In genomic region chr19:6862673-6863078, GRCh38 we compare ENCODE assay signal across 8 cellular contexts. TPM values are rescaled to one million over a fixed set of nuclear protein-coding genes. Genes with fewer than 3 reads are reported as not detected.
DNase-seq lines count a peak whose midpoint lies in the region; ATAC-seq, FAIRE-seq and TF ChIP-seq lines count a peak whose summit lies in the region.

No MANE protein-coding gene starts in this region.

- peak; percentile 88 for TF ChIP-seq RAD21 in GM12878 (IDR thresholded peaks at IDR 0.05; ENCODE audit: insufficient read depth, low read depth, low read length)

- intact Hi-C loops in GM12878 (cut with micrococcal nuclease; ENCODE audit: unreplicated experiment), result loop anchor here (1.0 to 5.0 kb wide), 8 partner anchors 60 to 478 kb away; partner anchors contain the start of genes CD70 and VAV1

- H3K36me3 Mint-ChIP-seq in H9 (ENCODE audit: insufficient read depth in 1 of 3, low read depth in 3 of 3), result no peaks in the 10 kb centered on the region

- H4K5ac ChIP-seq in H9 (ENCODE audit: insufficient read length, low read depth, low read length), result no peak overlapping the region

- H3K4me1 ChIP-seq in H9 (ENCODE audit: insufficient read depth, low read length) (no peaks in the 10 kb centered on the region; the same call in 1 of the 2 replicates), GM12878 (ENCODE audit: control insufficient read depth, insufficient read depth, low read length) (peaks cover 11% of the 10 kb centered on the region), iPS DF 6.9 (ENCODE audit: control insufficient read depth, insufficient read depth, low read length) (no peaks in the 10 kb centered on the region)

- DNase-seq in EH (ENCODE audit: low read depth) (peak; percentile 74), H9 (peak; percentile 93), NCI-H2029 (lab: John Stamatoyannopoulos, UW) (peak; percentile 71), GM12878 (ENCODE audit: low read depth, low spot score) (peak; percentile 80), iPS DF 6.9 (ENCODE audit: low read depth, low spot score) (peak; percentile 81), smooth muscle cell of the brain vasculature (ENCODE audit: low read depth, low spot score) (peak; percentile 47)

- POLR2A ChIA-PET in GM12878 (lab: Charles Lee), result interaction anchor here (0.6 to 2.8 kb wide), 9 partner anchors 35 to 440 kb away, joined by 3 to 25 read pairs (median 4); partner anchors contain the start of genes GPR108 and VAV1

- H3K14ac ChIP-seq in H9 (ENCODE audit: insufficient read depth, low read length), result no peak overlapping the region

- H3K56ac ChIP-seq in H9 (ENCODE audit: insufficient read length, low read depth, low read length), result no peak overlapping the region

- ATAC-seq in GM12878, result peak; percentile 94
- ATAC-seq in HG02588 (IDR thresholded peaks at IDR 0.05; ENCODE audit: unreplicated experiment), result no peak

- H2BK15ac ChIP-seq in H9 (ENCODE audit: low read depth, low read length), result no peak overlapping the region

- no CpG with 5 or more reads among the region's 16 CpGs for WGBS in H9 (ENCODE audit: extremely low coverage, insufficient read length, low lambda C conversion rate)
- 1% methylated on average over 16 of the region's 16 CpGs for WGBS in GM12878 (ENCODE audit: insufficient coverage, insufficient replicate concordance, low lambda C conversion rate, missing lambda C conversion rate)
- no CpG with 5 or more reads among the region's 16 CpGs for WGBS in iPS DF 6.9 (ENCODE audit: insufficient coverage, insufficient read length)

- H3K4me2 ChIP-seq in H9 (ENCODE audit: insufficient read depth, insufficient read length, low read length) (peak overlapping the region; percentile 1), GM12878 (ENCODE audit: control insufficient read depth, insufficient read depth) (peak overlapping the region; percentile 71)

- no peak overlapping the region for H2AFZ ChIP-seq in H9 (ENCODE audit: low read length)
- H2AFZ ChIP-seq in GM12878 (ENCODE audit: control insufficient read depth, low read depth, low read length), result peak overlapping the region; percentile 61

- no peak overlapping the region for H2BK20ac ChIP-seq in H9 (ENCODE audit: low read depth, low read length, poor library complexity, severe bottlenecking)

- H4K8ac ChIP-seq in H9 (replicated peaks; ENCODE audit: insufficient read length, low read depth, low read length), result no peak overlapping the region

- H3K27me3 Mint-ChIP-seq in H9 (ENCODE audit: low read depth), result peaks cover 10% of the 10 kb centered on the region

- no peaks in the 10 kb centered on the region for H3K23me2 ChIP-seq in H9 (ENCODE audit: insufficient read length, low read depth, low read length, poor library complexity, severe bottlenecking)

- H2BK120ac ChIP-seq in H9 (ENCODE audit: low read depth, low read length, poor library complexity, severe bottlenecking), result no peak overlapping the region

- H2AK5ac ChIP-seq in H9 (ENCODE audit: insufficient read length, low read length), result no peak overlapping the region

- TF ChIP-seq CTCF in H9 (conservative IDR thresholded peaks at IDR 0.05), result peak; percentile 84
- peak; percentile 92 to 99 (median 99); a peak in 5 of 6 replicates for TF ChIP-seq CTCF in GM12878 (IDR thresholded peaks at IDR 0.05 in 2 of 3, conservative IDR thresholded peaks at IDR 0.05 in 1 of 3; ENCODE audit: control insufficient read depth in 2 of 3, extremely low read depth in 1 of 3, insufficient read depth in 1 of 3, low read depth in 3 of 3, low read length in 3 of 3)

- H3K9ac ChIP-seq in H9 (ENCODE audit: extremely low read depth, insufficient read length, low read length), result no peak overlapping the region
- peak overlapping the region; percentile 62 for H3K9ac ChIP-seq in GM12878 (ENCODE audit: control insufficient read depth, insufficient read depth, low read length)

- H3K18ac ChIP-seq in H9 (ENCODE audit: insufficient read length, low read depth, low read length), result no peak overlapping the region

- RAD21 ChIA-PET in GM12878 (lab: Charles Lee; ENCODE audit: unreplicated experiment), result interaction anchor here (0.6 to 4.9 kb wide), 36 partner anchors 59 to 736 kb away, joined by 3 to 76 read pairs (median 5); partner anchors contain the start of genes ALKBH7, DENND1C, GPR108 and SH2D3A

- H3K27ac Mint-ChIP-seq in H9, result no peak overlapping the region

- H3K79me2 ChIP-seq in H9 (ENCODE audit: insufficient read depth, low read length) (no peaks in the 10 kb centered on the region), GM12878 (ENCODE audit: control insufficient read depth, insufficient read depth, low read length) (no peaks in the 10 kb centered on the region)

- H3K9me3 ChIP-seq in H9 (ENCODE audit: control insufficient read depth, low read depth, low read length) (no peaks in the 10 kb centered on the region), GM12878 (replicated peaks; ENCODE audit: control insufficient read depth, insufficient read depth, low read length) (no peaks in the 10 kb centered on the region), iPS DF 6.9 (ENCODE audit: control insufficient read depth, insufficient read depth, low read length) (no peaks in the 10 kb centered on the region)

- peak overlapping the region; percentile 47 to 75 for H3K4me3 Mint-ChIP-seq in H9

- H3K4me1 Mint-ChIP-seq in H9, result peaks cover 0 to 5% of the 10 kb centered on the region in 2 experiments; a peak in 1 of 4 replicates

- no peak overlapping the region for H2BK12ac ChIP-seq in H9 (ENCODE audit: insufficient read length, low read depth, low read length)

- H3K27me3 ChIP-seq in H9 (ENCODE audit: insufficient read depth, low read length), result no peaks in the 10 kb centered on the region
- no peaks in the 10 kb centered on the region for H3K27me3 ChIP-seq in GM12878 (replicated peaks in 1 of 2; ENCODE audit: control insufficient read depth in 2 of 2, insufficient read depth in 2 of 2, low read length in 1 of 2)
- H3K27me3 ChIP-seq in iPS DF 6.9 (ENCODE audit: control insufficient read depth, insufficient read depth, low read length), result no peaks in the 10 kb centered on the region

- CTCF ChIA-PET in GM12878 (lab: Yijun Ruan, JAX), result interaction anchor here (0.6 to 7.3 kb wide), 29 partner anchors 19 to 816 kb away, joined by 3 to 104 read pairs (median 4); partner anchors contain the start of genes DENND1C, GPR108, SH2D3A and TNFSF14

- SMC1A ChIA-PET in GM12878 (lab: Charles Lee; ENCODE audit: uncharacterized antibody, unreplicated experiment), result interaction anchor here (0.6 to 4.3 kb wide), 23 partner anchors 11 to 736 kb away, joined by 3 to 55 read pairs (median 5); partner anchors contain the start of genes GPR108, TRIP10 and VAV1

- H4K91ac ChIP-seq in H9 (ENCODE audit: insufficient read length, low read depth, low read length), result no peak overlapping the region

- peak overlapping the region; percentile 67; the same call in 1 of the 2 replicates for H3K4me3 ChIP-seq in GM12878
- no peak overlapping the region for H3K4me3 ChIP-seq in iPS DF 6.9 (ENCODE audit: low read length)

- TF ChIP-seq EP300 in GM12878 (IDR thresholded peaks at IDR 0.05; ENCODE audit: borderline replicate concordance in 1 of 2, control insufficient read depth in 1 of 2, low read depth in 2 of 2, low read length in 2 of 2), result no peak

- peaks cover 0 to 27% of the 10 kb centered on the region in 2 experiments; a peak in 2 of 5 replicates for H3K9me3 Mint-ChIP-seq in H9

- H2BK5ac ChIP-seq in H9 (ENCODE audit: insufficient read length, low read length), result no peak overlapping the region

- FAIRE-seq in TTC549 (lab: Jason Lieb, UNC) (peak; percentile 68), GM12878 (lab: Jason Lieb, UNC) (peak; percentile 83)

- in situ Hi-C loops in GM12878 (cut with MboI), result loop anchor here (5.0 kb wide), 3 partner anchors 125 to 345 kb away; partner anchors contain the start of genes GPR108 and TRIP10

- H3K27ac ChIP-seq in H9 (ENCODE audit: insufficient read length, low read depth, low read length) (no peak overlapping the region), GM12878 (ENCODE audit: control insufficient read depth, insufficient read depth) (peak overlapping the region; percentile 56; the same call in 1 of the 2 replicates), iPS DF 6.9 (ENCODE audit: low read length) (no peak overlapping the region)

- BruUV-seq in GM12878 (replicated peaks; lab: Mats Ljungman, UMichigan), result no TSS peak

- H3K4ac ChIP-seq in H9 (ENCODE audit: low read depth, low read length), result no peak overlapping the region

- H3K36me3 ChIP-seq in GM12878 (ENCODE audit: control insufficient read depth in 2 of 2, insufficient read depth in 2 of 2, low read length in 1 of 2), result no peaks in the 10 kb centered on the region
- no peaks in the 10 kb centered on the region for H3K36me3 ChIP-seq in iPS DF 6.9 (ENCODE audit: control insufficient read depth, insufficient read depth, low read length)

- no peaks in the 10 kb centered on the region for H3K79me1 ChIP-seq in H9 (ENCODE audit: insufficient read depth, low read depth, low read length, poor library complexity, severe bottlenecking)

- H4K20me1 ChIP-seq in H9 (ENCODE audit: control insufficient read depth, insufficient read depth, insufficient read length) (no peaks in the 10 kb centered on the region), GM12878 (ENCODE audit: control insufficient read depth, insufficient read depth) (no peaks in the 10 kb centered on the region)

- no peak overlapping the region for H3T11ph ChIP-seq in H9 (ENCODE audit: low read length)

- peak; percentile 65 for TF ChIP-seq POLR2A in GM12878 (IDR thresholded peaks at IDR 0.05; ENCODE audit: low read depth, low read length)

- no peak overlapping the region for H3K23ac ChIP-seq in H9 (ENCODE audit: insufficient read length, low read depth, low read length)

RNA-seq across cellular contexts. Expression of gene ADGRE1, which starts 24.7 kb away (rescaled TPM):
- total RNA-seq in H9 (2021), result not detected in 2 replicates
- 4.2 and 4.5 TPM in 2 replicates for total RNA-seq in GM12878 (2013; cell fraction: nucleolus; rRNA removed)
- 10.2 and 11.3 TPM in 2 replicates for total RNA-seq in GM12878 (2014; rRNA removed)
- 8.4 and 9.4 TPM in 2 replicates for total RNA-seq in GM12878 (2014; rRNA removed; fragmentation: Illumina TruSeq; extraction: Trizol)
- total RNA-seq in GM12878 (2021), result 7.9 and 8.9 TPM in 2 replicates
- 5.8 TPM for polyA plus RNA-seq in GM12878 (2011; ENCODE audit: low read depth)
- 25.7 and 35.7 TPM in 2 replicates for polyA plus RNA-seq in GM12878 (2011; rRNA removed)
- polyA plus RNA-seq in GM12878 (2011; cell fraction: cytosol; rRNA removed), result 34.0 and 35.4 TPM in 2 replicates
- polyA plus RNA-seq in GM12878 (2011; cell fraction: nucleus; rRNA removed), result 9.3 and 14.3 TPM in 2 replicates
- 6.7 and 6.8 TPM in 2 replicates for polyA plus RNA-seq in GM12878 (2012)
- polyA plus RNA-seq in GM12878 (2014; fragmentation: Illumina TruSeq; extraction: Trizol), result 11.6 and 12.7 TPM in 2 replicates
- 10 to 100 TPM; 14.4 to 23.7 TPM for polyA plus RNA-seq in GM12878 (2014; fragmentation: Nextera tagmentation; extraction: Ambion mirVana)
- 9.4 and 9.7 TPM in 2 replicates for polyA plus RNA-seq in GM12878 (2014; rRNA removed)
- 1 to 10 TPM; 8.6 TPM for polyA plus RNA-seq in GM12878 (2016; fragmentation: Nextera tagmentation; extraction: Ambion mirVana)
- polyA minus RNA-seq in GM12878 (2011; rRNA and poly(A)+ RNA removed), result 24.4 and 32.0 TPM in 2 replicates
- 5.9 and 6.1 TPM in 2 replicates for polyA minus RNA-seq in GM12878 (2011; cell fraction: cytosol; rRNA and poly(A)+ RNA removed)
- 2.8 and 3.3 TPM in 2 replicates for polyA minus RNA-seq in GM12878 (2011; cell fraction: nucleus; rRNA and poly(A)+ RNA removed)
